ENCODE assay signal across 10 cellular contexts in the genomic region with DNA sequence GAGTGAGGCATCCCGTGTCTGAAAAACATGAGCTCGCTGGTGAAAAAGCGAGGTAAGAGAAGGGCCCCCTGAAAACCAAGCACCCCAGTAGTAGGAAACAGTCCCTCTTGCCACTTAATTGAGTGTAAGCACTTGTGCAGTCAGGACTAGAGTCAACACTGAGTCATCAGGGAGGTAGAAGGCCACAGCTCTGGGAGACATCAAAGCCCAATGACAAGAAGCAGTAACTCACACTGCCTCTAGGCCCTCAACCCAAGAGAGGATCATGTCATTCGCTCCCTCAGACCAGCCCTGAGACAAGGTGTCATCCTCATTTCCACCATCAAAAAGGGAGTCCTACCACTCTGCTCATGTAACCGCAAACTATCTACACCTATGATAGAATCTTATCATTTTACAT. TPM values are rescaled to one million over a fixed set of nuclear protein-coding genes. Genes with fewer than 3 reads are reported as not detected.
DNase-seq lines count a peak whose midpoint lies in the region; ATAC-seq, FAIRE-seq and TF ChIP-seq lines count a peak whose summit lies in the region.
"Had no signal": no experiment of that assay in that cellular context is flagged by ENCODE, and none has a peak within 500 bp of the region (broad histone marks: within the 10 kb centered on the region; RNA-seq: fewer than 3 reads in every experiment).

No MANE protein-coding gene starts in this region.

- FAIRE-seq in HTR-8/SVneo (lab: Jason Lieb, UNC), result peak; percentile 93

- no peak overlapping the region for H3K4ac ChIP-seq in mesendoderm (ENCODE audit: low read depth, low read length)

- intact Hi-C loops in CD4-positive, alpha-beta T cell (cut with DNase I, micrococcal nuclease), result loop anchor here (5.0 kb wide), 2 partner anchors 249 to 1294 kb away; no protein-coding TSS in a partner anchor
- intact Hi-C loops in aorta (cut with DNase I), result no loop called here

- H3K36me3 Mint-ChIP-seq in CD4-positive, alpha-beta T cell (ENCODE audit: low read depth), result no peaks in the 10 kb centered on the region
- no peaks in the 10 kb centered on the region for H3K36me3 Mint-ChIP-seq in activated naive CD8-positive, alpha-beta T cell treated with anti-CD3 and anti-CD28 coated beads, Interleukin-2, amount 10 ng/mL, durations not matched to agents 7 days and 5 days

- H3K9me3 Mint-ChIP-seq in CD4-positive, alpha-beta T cell, result no peaks in the 10 kb centered on the region
- no peaks in the 10 kb centered on the region for H3K9me3 Mint-ChIP-seq in activated naive CD8-positive, alpha-beta T cell treated with anti-CD3 and anti-CD28 coated beads, Interleukin-2, amount 10 ng/mL, durations not matched to agents 7 days and 5 days

- POLR2A ChIA-PET in CD4-positive, alpha-beta T cell (lab: Charles Lee), result no interaction called here
- POLR2A ChIA-PET in activated naive CD8-positive, alpha-beta T cell treated with anti-CD3 and anti-CD28 coated beads, Interleukin-2, amount 10 ng/mL, durations not matched to agents 7 days and 5 days (lab: Charles Lee), result interaction anchor here (2.4 kb wide), 1 partner anchor 13 kb away, joined by 7 read pairs; no protein-coding TSS in a partner anchor

- no CpG with 5 or more reads among the region's 5 CpGs for WGBS in mesendoderm (ENCODE audit: extremely low coverage, insufficient coverage, low lambda C conversion rate)
- whole genome bisulfite sequencing in aorta, 2 donors, result 94 to 96% methylated on average over 5 of the region's 5 CpGs

- H3K18ac ChIP-seq in mesendoderm (ENCODE audit: low read length), result no peak overlapping the region

- no peak overlapping the region for H2AK5ac ChIP-seq in mesendoderm (ENCODE audit: low read length)

- no peak overlapping the region for H4K5ac ChIP-seq in mesendoderm (ENCODE audit: low read length)

- no peak overlapping the region for H2BK15ac ChIP-seq in mesendoderm (replicated peaks; ENCODE audit: low read depth)

- H3K4me3 Mint-ChIP-seq in CD4-positive, alpha-beta T cell, result no peak overlapping the region
- H3K4me3 Mint-ChIP-seq in activated naive CD8-positive, alpha-beta T cell treated with anti-CD3 and anti-CD28 coated beads, Interleukin-2, amount 10 ng/mL, durations not matched to agents 7 days and 5 days, result no peak overlapping the region

- H3K36me3 ChIP-seq in mesendoderm (ENCODE audit: control insufficient read depth, insufficient read depth, low read length), result peaks cover 5% of the 10 kb centered on the region
- peaks cover 0 to 12% of the 10 kb centered on the region in 2 donors for H3K36me3 ChIP-seq in aorta (ENCODE audit: control insufficient read depth in 1 of 2, insufficient read depth in 2 of 2, low read length in 1 of 2)

- H3K27ac ChIP-seq in CD4-positive, alpha-beta T cell (ENCODE audit: low read depth, low read length), result no peak overlapping the region
- no peak overlapping the region for H3K27ac ChIP-seq in mesendoderm (ENCODE audit: low read depth, low read length)
- H3K27ac ChIP-seq in aorta (ENCODE audit: low read depth in 1 of 2, low read length in 2 of 2), result no peak overlapping the region

- ATAC-seq in CD4-positive, alpha-beta T cell (ENCODE audit: poor library complexity), result peak; percentile 24
- peak; percentile 87 for ATAC-seq in activated naive CD8-positive, alpha-beta T cell treated with anti-CD3 and anti-CD28 coated beads, Interleukin-2, amount 10 ng/mL, durations not matched to agents 7 days and 5 days (ENCODE audit: low read depth)
- ATAC-seq in aorta (ENCODE audit: low FRiP score) (no peak), GM21390 (IDR thresholded peaks at IDR 0.05; ENCODE audit: unreplicated experiment) (no peak), HG03039 (IDR thresholded peaks at IDR 0.05; ENCODE audit: unreplicated experiment) (no peak)

- H3K79me1 ChIP-seq in mesendoderm (ENCODE audit: low read length), result no peaks in the 10 kb centered on the region

- no peak overlapping the region for H3K27ac Mint-ChIP-seq in CD4-positive, alpha-beta T cell
- no peak overlapping the region for H3K27ac Mint-ChIP-seq in activated naive CD8-positive, alpha-beta T cell treated with anti-CD3 and anti-CD28 coated beads, Interleukin-2, amount 10 ng/mL, durations not matched to agents 7 days and 5 days

- CTCF ChIA-PET in CD4-positive, alpha-beta T cell (lab: Charles Lee), result interaction anchor here (2.1 to 3.0 kb wide), 2 partner anchors 12 to 13 kb away, joined by 11 to 18 read pairs; no protein-coding TSS in a partner anchor

- H3K4me3 ChIP-seq in mesendoderm (ENCODE audit: low read length) (no peak overlapping the region), aorta (ENCODE audit: low read length in 2 of 2) (no peak overlapping the region)

- H2BK120ac ChIP-seq in mesendoderm (ENCODE audit: low read depth, low read length), result no peak overlapping the region

- H3K4me1 ChIP-seq in mesendoderm (ENCODE audit: control insufficient read depth, low read depth, low read length) (peaks cover 2% of the 10 kb centered on the region), aorta (ENCODE audit: control insufficient read depth in 1 of 2, insufficient read depth in 2 of 2, low read length in 2 of 2) (peaks cover 0 to 3% of the 10 kb centered on the region in 2 donors)

- no peaks in the 10 kb centered on the region for H3K4me1 Mint-ChIP-seq in CD4-positive, alpha-beta T cell (ENCODE audit: low read depth)
- H3K4me1 Mint-ChIP-seq in activated naive CD8-positive, alpha-beta T cell treated with anti-CD3 and anti-CD28 coated beads, Interleukin-2, amount 10 ng/mL, durations not matched to agents 7 days and 5 days, result peaks cover 8% of the 10 kb centered on the region

- H4K8ac ChIP-seq in mesendoderm (ENCODE audit: low read depth, low read length), result no peak overlapping the region

- no peaks in the 10 kb centered on the region for H3K27me3 ChIP-seq in CD4-positive, alpha-beta T cell (ENCODE audit: control insufficient read depth, insufficient read depth, low read length)
- H3K27me3 ChIP-seq in mesendoderm (ENCODE audit: insufficient read depth, low read length, poor library complexity) (no peaks in the 10 kb centered on the region), aorta (ENCODE audit: control insufficient read depth in 1 of 2, insufficient read depth in 2 of 2, low read length in 1 of 2) (no peaks in the 10 kb centered on the region)

- no peaks in the 10 kb centered on the region for H3K27me3 Mint-ChIP-seq in CD4-positive, alpha-beta T cell
- H3K27me3 Mint-ChIP-seq in activated naive CD8-positive, alpha-beta T cell treated with anti-CD3 and anti-CD28 coated beads, Interleukin-2, amount 10 ng/mL, durations not matched to agents 7 days and 5 days, result no peaks in the 10 kb centered on the region

- H3K9me3 ChIP-seq in CD4-positive, alpha-beta T cell (ENCODE audit: control insufficient read depth, low read length), result no peaks in the 10 kb centered on the region
- no peaks in the 10 kb centered on the region for H3K9me3 ChIP-seq in aorta (ENCODE audit: control insufficient read depth, low read length)

- no peak overlapping the region for H2BK5ac ChIP-seq in mesendoderm (ENCODE audit: low read length)

- no peak overlapping the region for H3K23ac ChIP-seq in mesendoderm (ENCODE audit: low read length)

- no peak overlapping the region for H3K9ac ChIP-seq in mesendoderm (ENCODE audit: low read length)

- no peaks in the 10 kb centered on the region for H3K79me2 ChIP-seq in mesendoderm (ENCODE audit: control insufficient read depth, insufficient read depth, low read length)

- peak in 1 of 10 experiments; percentile 9 for DNase-seq in CD4-positive, alpha-beta T cell
- peak; percentile 77 for DNase-seq in HTR-8/SVneo (ENCODE audit: insufficient read length, low spot score)
- DNase-seq in activated naive CD8-positive, alpha-beta T cell treated with anti-CD3 and anti-CD28 coated beads, Interleukin-2, amount 10 ng/mL, durations not matched to agents 7 days and 5 days, result no peak
- peak; percentile 78 for DNase-seq in mesendoderm
- no peak for DNase-seq in aorta
- no peak for DNase-seq in NCI-H748 treated with DMSO at 0.1 percent for 48 hours (lab: John Stamatoyannopoulos, UW)
- DNase-seq: MM.1S had no signal

- no peak overlapping the region for H3K4me2 ChIP-seq in mesendoderm (ENCODE audit: low read length)

- H3K56ac ChIP-seq in mesendoderm (ENCODE audit: low read length), result no peak overlapping the region

- TF ChIP-seq CTCF in CD4-positive, alpha-beta T cell (IDR thresholded peaks at IDR 0.05), result no peak

RNA-seq across cellular contexts. Expression of a gene that starts 17.8 kb away (rescaled TPM):
- total RNA-seq in CD4-positive, alpha-beta T cell, result 1 to 10 TPM; 7.6 to 8.2 TPM
- 10 to 100 TPM in 1 of 2 experiments, 1 to 10 TPM in 1; 9.3 to 10.6 TPM for total RNA-seq in activated naive CD8-positive, alpha-beta T cell treated with anti-CD3 and anti-CD28 coated beads, Interleukin-2, amount 10 ng/mL, durations not matched to agents 7 days and 5 days
- 13.4 TPM for polyA plus RNA-seq in mesendoderm (2013, experiment 1 of 2)
- 13.7 TPM for polyA plus RNA-seq in mesendoderm (2013, experiment 2 of 2)
- total RNA-seq in aorta, result 10 to 100 TPM; 15.6 to 23.4 TPM
- 10 to 100 TPM in 1 of 2 donors, 1 to 10 TPM in 1; 3.1 to 20.3 TPM for polyA plus RNA-seq in aorta

RNA-seq across cellular contexts. Expression of a gene that starts 17.9 kb away (rescaled TPM):
- 1 to 10 TPM; 5.6 to 5.7 TPM for total RNA-seq in CD4-positive, alpha-beta T cell
- 10 to 100 TPM; 16.0 TPM for total RNA-seq in activated naive CD8-positive, alpha-beta T cell treated with anti-CD3 and anti-CD28 coated beads, Interleukin-2, amount 10 ng/mL, durations not matched to agents 7 days and 5 days
- 13.4 TPM for polyA plus RNA-seq in mesendoderm (2013, experiment 1 of 2)
- 13.7 TPM for polyA plus RNA-seq in mesendoderm (2013, experiment 2 of 2)
- total RNA-seq in aorta, result 1 to 10 TPM; 5.8 to 8.6 TPM
- 10 to 100 TPM in 1 of 2 donors, 1 to 10 TPM in 1; 9.9 to 17.2 TPM for polyA plus RNA-seq in aorta

RNA-seq across cellular contexts. Expression of a gene that starts 31.9 kb away (rescaled TPM):
- not detected for total RNA-seq in CD4-positive, alpha-beta T cell
- not detected for total RNA-seq in activated naive CD8-positive, alpha-beta T cell treated with anti-CD3 and anti-CD28 coated beads, Interleukin-2, amount 10 ng/mL, durations not matched to agents 7 days and 5 days
- polyA plus RNA-seq in mesendoderm (2013, experiment 1 of 2), result 0.11 TPM
- 0.15 TPM for polyA plus RNA-seq in mesendoderm (2013, experiment 2 of 2)
- total RNA-seq in aorta, result not detected
- not detected for polyA plus RNA-seq in aorta
- total RNA-seq: dermis microvascular lymphatic vessel endothelial cell had no signal

Comparison
In these comparisons a context has a peak if more than half of its experiments do, and no peak if none do; other contexts are left out.
1. ATAC-seq: peak in CD4-positive, alpha-beta T cell (single experiment) and activated naive CD8-positive, alpha-beta T cell treated with anti-CD3 and anti-CD28 coated beads, Interleukin-2, amount 10 ng/mL, durations not matched to agents 7 days and 5 days (single experiment); none in aorta (single experiment), GM21390 (single experiment) and HG03039 (single experiment).
2. DNase-seq: peak in HTR-8/SVneo (single experiment) and mesendoderm (single experiment); none in activated naive CD8-positive, alpha-beta T cell treated with anti-CD3 and anti-CD28 coated beads, Interleukin-2, amount 10 ng/mL, durations not matched to agents 7 days and 5 days (single experiment), aorta (0 of 2) and NCI-H748 treated with DMSO at 0.1 percent for 48 hours (single experiment).
3. intact Hi-C loops: an anchor here in CD4-positive, alpha-beta T cell (5.0 kb wide); none called in aorta.